10 cellular contexts compared by ENCODE assay signal in genomic region chr4:15691346-15692140, GRCh38. TPM values are rescaled to one million over a fixed set of nuclear protein-coding genes. Genes with fewer than 3 reads are reported as not detected.
DNase-seq lines count a peak whose midpoint lies in the region; ATAC-seq and TF ChIP-seq lines count a peak whose summit lies in the region.
"Had no signal": no experiment of that assay in that cellular context is flagged by ENCODE, and none has a peak within 500 bp of the region (broad histone marks: within the 10 kb centered on the region; RNA-seq: fewer than 3 reads in every experiment).

No MANE protein-coding gene starts in this region.

- peaks cover 0 to 1% of the 10 kb centered on the region in 2 donors for H3K4me1 Mint-ChIP-seq in immature natural killer cell

- intact Hi-C loops in heart right ventricle (cut with DNase I) = no loop called here

- H3K27ac ChIP-seq in HL-60 (replicated peaks) (peak overlapping the region; percentile 93), heart right ventricle (peak overlapping the region in 9 of 10 donors; percentile 6 to 75 (median 50)), subcutaneous abdominal adipose tissue (ENCODE audit: low read depth, low read length) (peak overlapping the region; percentile 84)

- no peak overlapping the region for H3K4me3 Mint-ChIP-seq in immature natural killer cell

- DNase-seq in HL-60 (ENCODE audit: low read depth in 1 of 2, low spot score in 1 of 2) (peak in 1 of 2 experiments; percentile 18), T1000 (lab: John Stamatoyannopoulos, UW) (peak; percentile 36), heart right ventricle (no peak), AG08396 (ENCODE audit: low spot score) (no peak), AML-193 (lab: John Stamatoyannopoulos, UW) (no peak), immature natural killer cell (no peak)
- DNase-seq: NCI-H2081; stimulated activated CD4-positive, alpha-beta T cell treated with anti-CD3 and anti-CD28 coated beads, Interleukin-4, amount 100 ng/mL, for 1 hour had no signal

- H3K4me3 ChIP-seq in HL-60 (replicated peaks; ENCODE audit: insufficient read depth, low read length) (no peak overlapping the region), heart right ventricle (no peak overlapping the region), subcutaneous abdominal adipose tissue (ENCODE audit: low read depth in 1 of 5, low read length in 5 of 5) (no peak overlapping the region)

- H3K27me3 ChIP-seq in HL-60 (ENCODE audit: insufficient read depth, poor library complexity, severe bottlenecking) = no peaks in the 10 kb centered on the region
- H3K27me3 ChIP-seq in heart right ventricle = no peaks in the 10 kb centered on the region
- H3K27me3 ChIP-seq in subcutaneous abdominal adipose tissue (ENCODE audit: control insufficient read depth in 5 of 5, insufficient read depth in 4 of 5, low read length in 5 of 5) = no peaks in the 10 kb centered on the region

- 58 to 70% methylated on average over 3 of the region's 3 CpGs for WGBS in heart right ventricle, 2 donors

- no peak for TF ChIP-seq CTCF in HL-60 (IDR thresholded peaks at IDR 0.05; ENCODE audit: insufficient read depth, low read length)
- no peak for TF ChIP-seq CTCF in heart right ventricle (IDR thresholded peaks at IDR 0.05)

- H3K9me3 ChIP-seq in heart right ventricle = no peaks in the 10 kb centered on the region
- H3K9me3 ChIP-seq in subcutaneous abdominal adipose tissue (ENCODE audit: control insufficient read depth in 5 of 5, low read length in 5 of 5) = no peaks in the 10 kb centered on the region

- H3K9me3 Mint-ChIP-seq in immature natural killer cell = no peaks in the 10 kb centered on the region

- peaks cover 0 to 31% (median 12%) of the 10 kb centered on the region in 9 donors for H3K36me3 ChIP-seq in heart right ventricle
- peaks cover under 1 to 8% (median 4%) of the 10 kb centered on the region in 5 donors for H3K36me3 ChIP-seq in subcutaneous abdominal adipose tissue (ENCODE audit: control insufficient read depth in 5 of 5, insufficient read depth in 5 of 5, low read length in 5 of 5)

- no peak overlapping the region for H3K27ac Mint-ChIP-seq in immature natural killer cell

- H3K27me3 Mint-ChIP-seq in immature natural killer cell (ENCODE audit: low read depth in 3 of 3) = no peaks in the 10 kb centered on the region

- H3K4me1 ChIP-seq in heart right ventricle (peaks cover 0 to 40% (median 6%) of the 10 kb centered on the region in 9 donors), subcutaneous abdominal adipose tissue (ENCODE audit: control insufficient read depth in 5 of 5, insufficient read depth in 5 of 5, low read length in 5 of 5) (peaks cover 3 to 42% (median 27%) of the 10 kb centered on the region in 5 donors)

- peaks cover 4 to 20% (median 10%) of the 10 kb centered on the region in 3 donors for H3K36me3 Mint-ChIP-seq in immature natural killer cell

- H3K9ac ChIP-seq in subcutaneous abdominal adipose tissue (ENCODE audit: low read length in 5 of 5) = peak overlapping the region in 2 of 5 donors; percentile 40 to 74

- ATAC-seq in heart right ventricle (peak in 6 of 8 donors; percentile 22 to 66 (median 46)), GM21737 (IDR thresholded peaks at IDR 0.05; ENCODE audit: unreplicated experiment) (no peak)

RNA-seq across cellular contexts. Expression of gene FAM200B, which starts 9.9 kb away (rescaled TPM):
- total RNA-seq in heart right ventricle = 10 to 100 TPM; 19.7 to 38.7 (median 30.3) TPM
- polyA plus RNA-seq in heart right ventricle (10 to 100 TPM; 21.7 to 23.2 TPM), immature natural killer cell (10 to 100 TPM; 47.9 to 58.3 (median 50.2) TPM)

RNA-seq across cellular contexts. Expression of gene BST1, which starts 11.3 kb away (rescaled TPM):
- total RNA-seq in heart right ventricle = 1 to 10 TPM; 1.3 to 5.7 (median 3.2) TPM
- polyA plus RNA-seq in heart right ventricle (1 to 10 TPM; 2.3 to 2.9 TPM), immature natural killer cell (1 to 10 TPM in 2 of 3 donors, under 1 TPM in 1; 0.78 to 2.0 (median 1.1) TPM)

RNA-seq across cellular contexts. Expression of gene FBXL5, which starts 36.4 kb away (rescaled TPM):
- 100 to 1,000 TPM in 1 of 10 donors, 10 to 100 TPM in 9; 63.2 to 102 (median 77.3) TPM for total RNA-seq in heart right ventricle
- polyA plus RNA-seq in heart right ventricle = 10 to 100 TPM; 32.8 to 35.7 TPM
- 100 to 1,000 TPM; 116 to 249 (median 125) TPM for polyA plus RNA-seq in immature natural killer cell
